ENCODE assay signal across 8 cellular contexts in the genomic region with DNA sequence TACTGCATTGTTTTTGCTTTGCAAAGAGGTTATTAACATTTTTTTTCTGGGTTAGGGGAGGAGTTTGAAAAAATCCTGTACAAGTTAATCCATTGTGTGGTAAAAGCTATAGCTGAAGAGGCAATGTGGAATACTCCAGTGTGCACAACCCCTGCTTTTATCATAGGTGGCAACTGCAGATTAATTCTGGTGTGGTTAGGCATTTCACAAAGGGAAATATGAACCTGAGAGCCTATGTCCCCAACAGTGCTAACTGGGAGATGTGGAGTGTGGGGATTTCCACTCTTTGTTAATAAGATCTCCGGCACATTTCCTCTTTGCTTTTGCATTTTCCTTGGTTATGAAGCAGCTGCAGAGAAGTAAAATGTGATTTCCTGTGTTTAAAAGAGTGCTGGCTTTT. TPM values are rescaled to one million over a fixed set of nuclear protein-coding genes. Genes with fewer than 3 reads are reported as not detected.
A peak's percentile ranks its signal among the peaks of the same experiment; 100 is the strongest.
DNase-seq lines count a peak whose midpoint lies in the region; ATAC-seq and TF ChIP-seq lines count a peak whose summit lies in the region.

No MANE protein-coding gene starts in this region.

- H3K9me3 Mint-ChIP-seq in WTC11: peaks cover 12% of the 10 kb centered on the region
- H3K9me3 Mint-ChIP-seq in immature natural killer cell: no peaks in the 10 kb centered on the region

- H3K4me2 ChIP-seq in BLaER1: peak overlapping the region; percentile 41

- H3K4me3 ChIP-seq in BLaER1 (no peak overlapping the region), H7 (ENCODE audit: insufficient read depth, low read depth, low read length) (no peak overlapping the region), left ventricle myocardium inferior (no peak overlapping the region)

- H3K9ac ChIP-seq in BLaER1: no peak overlapping the region; the same call in 1 of the 2 replicates

- CTCF ChIA-PET in WTC11 (lab: Charles Lee): interaction anchor here (0.9 kb wide), 1 partner anchor 15 kb away, joined by 4 read pairs; no protein-coding TSS in a partner anchor

- POLR2A ChIA-PET in WTC11 (lab: Charles Lee): interaction anchor here (0.6 kb wide), 1 partner anchor 240 kb away, joined by 5 read pairs; no protein-coding TSS in a partner anchor

- H3K9me3 ChIP-seq in BLaER1 (peaks cover 12% of the 10 kb centered on the region), left ventricle myocardium inferior (replicated peaks) (no peaks in the 10 kb centered on the region)

- intact Hi-C loops in left ventricle myocardium inferior (cut with micrococcal nuclease): no loop called here

- DNase-seq in H7: peak; percentile 19
- DNase-seq in WTC11 (ENCODE audit: low spot score): no peak
- DNase-seq in immature natural killer cell: peak in 1 of 3 donors; percentile 5
- no peak for DNase-seq in GM19240 (ENCODE audit: insufficient read length, low spot score)
- DNase-seq in NCI-H2171 (lab: John Stamatoyannopoulos, UW): no peak
- DNase-seq in left ventricle myocardium inferior: no peak
- no peak for DNase-seq in stimulated activated CD4-positive, alpha-beta T cell treated with anti-CD3 and anti-CD28 coated beads, Interleukin-12 subunit alpha, Interleukin-12 subunit beta, amount 100 ng/mL, for 4 hours

- no peak for TF ChIP-seq CTCF in WTC11 (IDR thresholded peaks at IDR 0.05)
- no peak for TF ChIP-seq CTCF in left ventricle myocardium inferior (IDR thresholded peaks at IDR 0.05; ENCODE audit: borderline replicate concordance)

- H3K36me3 ChIP-seq in BLaER1 (peaks cover 47% of the 10 kb centered on the region), H7 (replicated peaks; ENCODE audit: control insufficient read depth, insufficient read depth, low read length) (no peaks in the 10 kb centered on the region), left ventricle myocardium inferior (no peaks in the 10 kb centered on the region)

- H3K27ac Mint-ChIP-seq in WTC11 (peak overlapping the region; percentile 94), immature natural killer cell (peak overlapping the region; percentile 61 to 90 (median 86))

- H3K36me3 Mint-ChIP-seq in WTC11 (peaks cover 30% of the 10 kb centered on the region), immature natural killer cell (peaks cover 5 to 22% (median 6%) of the 10 kb centered on the region in 3 donors)

- no peaks in the 10 kb centered on the region for H3K27me3 ChIP-seq in BLaER1
- H3K27me3 ChIP-seq in H7 (ENCODE audit: control insufficient read depth, insufficient read depth, low read length): no peaks in the 10 kb centered on the region
- no peaks in the 10 kb centered on the region for H3K27me3 ChIP-seq in left ventricle myocardium inferior (ENCODE audit: low read depth)

- H3K4me1 ChIP-seq in BLaER1: peaks cover 24% of the 10 kb centered on the region
- H3K4me1 ChIP-seq in left ventricle myocardium inferior: peaks cover 21% of the 10 kb centered on the region

- H4K20me1 ChIP-seq in BLaER1: no peaks in the 10 kb centered on the region

- no peaks in the 10 kb centered on the region for H3K27me3 Mint-ChIP-seq in WTC11 (ENCODE audit: low read depth)
- H3K27me3 Mint-ChIP-seq in immature natural killer cell (ENCODE audit: low read depth in 3 of 3): peaks cover 0 to 2% (median 0%) of the 10 kb centered on the region in 3 donors

- H3K27ac ChIP-seq in BLaER1: peak overlapping the region; percentile 33; the same call in 1 of the 2 replicates
- no peak overlapping the region for H3K27ac ChIP-seq in left ventricle myocardium inferior (replicated peaks)

- no peak overlapping the region; the same call in 1 of the 2 replicates for H3K4me3 Mint-ChIP-seq in WTC11
- peak overlapping the region in 4 of 5 donors; percentile 15 to 56 (median 23) for H3K4me3 Mint-ChIP-seq in immature natural killer cell

- no peak for ATAC-seq in WTC11

- peaks cover 19% of the 10 kb centered on the region for H3K4me1 Mint-ChIP-seq in WTC11
- peaks cover 25 to 40% of the 10 kb centered on the region in 2 donors for H3K4me1 Mint-ChIP-seq in immature natural killer cell

TF ChIP-seq in WTC11, 78 proteins besides CTCF, POLR2A, EP300 and RAD21 (continues in another document):
- TF ChIP-seq ZNF317 (CRISPR knock-in tag; IDR thresholded peaks at IDR 0.05; ENCODE audit: borderline replicate concordance, low read depth): no peak
- TF ChIP-seq, protein P1, sequence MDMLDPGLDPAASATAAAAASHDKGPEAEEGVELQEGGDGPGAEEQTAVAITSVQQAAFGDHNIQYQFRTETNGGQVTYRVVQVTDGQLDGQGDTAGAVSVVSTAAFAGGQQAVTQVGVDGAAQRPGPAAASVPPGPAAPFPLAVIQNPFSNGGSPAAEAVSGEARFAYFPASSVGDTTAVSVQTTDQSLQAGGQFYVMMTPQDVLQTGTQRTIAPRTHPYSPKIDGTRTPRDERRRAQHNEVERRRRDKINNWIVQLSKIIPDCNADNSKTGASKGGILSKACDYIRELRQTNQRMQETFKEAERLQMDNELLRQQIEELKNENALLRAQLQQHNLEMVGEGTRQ (CRISPR knock-in tag; IDR thresholded peaks at IDR 0.05): no peak
- TF ChIP-seq RORB (CRISPR knock-in tag; IDR thresholded peaks at IDR 0.05): no peak
- TF ChIP-seq SMAD3 (CRISPR knock-in tag; IDR thresholded peaks at IDR 0.05; ENCODE audit: borderline replicate concordance): no peak
- TF ChIP-seq ZNF121 (CRISPR knock-in tag; IDR thresholded peaks at IDR 0.05): no peak
- TF ChIP-seq, protein P2, sequence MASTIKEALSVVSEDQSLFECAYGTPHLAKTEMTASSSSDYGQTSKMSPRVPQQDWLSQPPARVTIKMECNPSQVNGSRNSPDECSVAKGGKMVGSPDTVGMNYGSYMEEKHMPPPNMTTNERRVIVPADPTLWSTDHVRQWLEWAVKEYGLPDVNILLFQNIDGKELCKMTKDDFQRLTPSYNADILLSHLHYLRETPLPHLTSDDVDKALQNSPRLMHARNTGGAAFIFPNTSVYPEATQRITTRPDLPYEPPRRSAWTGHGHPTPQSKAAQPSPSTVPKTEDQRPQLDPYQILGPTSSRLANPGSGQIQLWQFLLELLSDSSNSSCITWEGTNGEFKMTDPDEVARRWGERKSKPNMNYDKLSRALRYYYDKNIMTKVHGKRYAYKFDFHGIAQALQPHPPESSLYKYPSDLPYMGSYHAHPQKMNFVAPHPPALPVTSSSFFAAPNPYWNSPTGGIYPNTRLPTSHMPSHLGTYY (CRISPR knock-in tag; IDR thresholded peaks at IDR 0.05): no peak
- TF ChIP-seq, protein P3, sequence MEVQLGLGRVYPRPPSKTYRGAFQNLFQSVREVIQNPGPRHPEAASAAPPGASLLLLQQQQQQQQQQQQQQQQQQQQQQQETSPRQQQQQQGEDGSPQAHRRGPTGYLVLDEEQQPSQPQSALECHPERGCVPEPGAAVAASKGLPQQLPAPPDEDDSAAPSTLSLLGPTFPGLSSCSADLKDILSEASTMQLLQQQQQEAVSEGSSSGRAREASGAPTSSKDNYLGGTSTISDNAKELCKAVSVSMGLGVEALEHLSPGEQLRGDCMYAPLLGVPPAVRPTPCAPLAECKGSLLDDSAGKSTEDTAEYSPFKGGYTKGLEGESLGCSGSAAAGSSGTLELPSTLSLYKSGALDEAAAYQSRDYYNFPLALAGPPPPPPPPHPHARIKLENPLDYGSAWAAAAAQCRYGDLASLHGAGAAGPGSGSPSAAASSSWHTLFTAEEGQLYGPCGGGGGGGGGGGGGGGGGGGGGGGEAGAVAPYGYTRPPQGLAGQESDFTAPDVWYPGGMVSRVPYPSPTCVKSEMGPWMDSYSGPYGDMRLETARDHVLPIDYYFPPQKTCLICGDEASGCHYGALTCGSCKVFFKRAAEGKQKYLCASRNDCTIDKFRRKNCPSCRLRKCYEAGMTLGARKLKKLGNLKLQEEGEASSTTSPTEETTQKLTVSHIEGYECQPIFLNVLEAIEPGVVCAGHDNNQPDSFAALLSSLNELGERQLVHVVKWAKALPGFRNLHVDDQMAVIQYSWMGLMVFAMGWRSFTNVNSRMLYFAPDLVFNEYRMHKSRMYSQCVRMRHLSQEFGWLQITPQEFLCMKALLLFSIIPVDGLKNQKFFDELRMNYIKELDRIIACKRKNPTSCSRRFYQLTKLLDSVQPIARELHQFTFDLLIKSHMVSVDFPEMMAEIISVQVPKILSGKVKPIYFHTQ (CRISPR knock-in tag; IDR thresholded peaks at IDR 0.05): no peak
- TF ChIP-seq ZNF263 (CRISPR knock-in tag; IDR thresholded peaks at IDR 0.05; ENCODE audit: low read depth): no peak
- TF ChIP-seq, protein P4, sequence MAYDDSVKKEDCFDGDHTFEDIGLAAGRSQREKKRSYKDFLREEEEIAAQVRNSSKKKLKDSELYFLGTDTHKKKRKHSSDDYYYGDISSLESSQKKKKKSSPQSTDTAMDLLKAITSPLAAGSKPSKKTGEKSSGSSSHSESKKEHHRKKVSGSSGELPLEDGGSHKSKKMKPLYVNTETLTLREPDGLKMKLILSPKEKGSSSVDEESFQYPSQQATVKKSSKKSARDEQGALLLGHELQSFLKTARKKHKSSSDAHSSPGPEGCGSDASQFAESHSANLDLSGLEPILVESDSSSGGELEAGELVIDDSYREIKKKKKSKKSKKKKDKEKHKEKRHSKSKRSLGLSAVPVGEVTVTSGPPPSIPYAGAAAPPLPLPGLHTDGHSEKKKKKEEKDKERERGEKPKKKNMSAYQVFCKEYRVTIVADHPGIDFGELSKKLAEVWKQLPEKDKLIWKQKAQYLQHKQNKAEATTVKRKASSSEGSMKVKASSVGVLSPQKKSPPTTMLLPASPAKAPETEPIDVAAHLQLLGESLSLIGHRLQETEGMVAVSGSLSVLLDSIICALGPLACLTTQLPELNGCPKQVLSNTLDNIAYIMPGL (CRISPR knock-in tag; IDR thresholded peaks at IDR 0.05): no peak
- TF ChIP-seq ZNF232 (CRISPR knock-in tag; IDR thresholded peaks at IDR 0.05): no peak

RNA-seq across cellular contexts. Expression of a gene that starts 33.6 kb away (rescaled TPM):
- total RNA-seq in H7 (2014; rRNA removed; shearing (Covaris generic)): 56.1 and 62.7 TPM in 2 replicates
- total RNA-seq in WTC11 (2021) (33.6 to 44.1 TPM (median 36.7 TPM) in 3 replicates), left ventricle myocardium inferior (23.6 TPM)
- 10 to 100 TPM; 32.7 to 59.5 (median 36.7) TPM for polyA plus RNA-seq in immature natural killer cell

RNA-seq across cellular contexts. Expression of a gene that starts 34.2 kb away (rescaled TPM):
- 28.8 and 32.3 TPM in 2 replicates for total RNA-seq in H7 (2014; rRNA removed; shearing (Covaris generic))
- total RNA-seq in WTC11 (2021) (31.2 to 33.8 TPM (median 31.6 TPM) in 3 replicates), left ventricle myocardium inferior (26.5 TPM)
- 10 to 100 TPM; 73.4 to 76.5 (median 75.3) TPM for polyA plus RNA-seq in immature natural killer cell
